ENCODE assay signal across 22 cellular contexts in genomic region chr7:110432061-110432553, GRCh38.
DNase-seq lines count a peak whose midpoint lies in the region; ATAC-seq, FAIRE-seq and TF ChIP-seq lines count a peak whose summit lies in the region.
"Had no signal": no experiment of that assay in that cellular context is flagged by ENCODE, and none has a peak within 500 bp of the region (broad histone marks: within the 10 kb centered on the region; RNA-seq: fewer than 3 reads in every experiment).

No MANE protein-coding gene starts in this region.

- H3K4me2 ChIP-seq in mammary epithelial cell (ENCODE audit: insufficient read depth, low read depth, low read length) (no peak overlapping the region), A549 (no peak overlapping the region)
- H3K4me2 ChIP-seq: BLaER1 had no signal

- no peaks in the 10 kb centered on the region for H3K36me3 ChIP-seq in mammary epithelial cell (ENCODE audit: insufficient read depth, low read length)
- no peaks in the 10 kb centered on the region for H3K36me3 ChIP-seq in breast epithelium
- no peaks in the 10 kb centered on the region for H3K36me3 ChIP-seq in bronchial epithelial cell (ENCODE audit: control insufficient read depth, insufficient read depth, low read length)
- H3K36me3 ChIP-seq in kidney (ENCODE audit: control insufficient read depth in 1 of 2, insufficient read depth in 2 of 2, low read length in 2 of 2), result no peaks in the 10 kb centered on the region
- H3K36me3 ChIP-seq: BLaER1, HAP-1 had no signal

- no peak for TF ChIP-seq EP300 in A549 (IDR thresholded peaks at IDR 0.05)

- no peak for FAIRE-seq in A549 (lab: Jason Lieb, UNC)
- FAIRE-seq in bronchial epithelial cell (lab: Jason Lieb, UNC), result no peak
- no peak for FAIRE-seq in kidney (lab: Jason Lieb, UNC)
- FAIRE-seq: G401.6, GM12892, H54 had no signal

- no peak for TF ChIP-seq POLR2A in breast epithelium (IDR thresholded peaks at IDR 0.05)
- TF ChIP-seq POLR2A in A549 (IDR thresholded peaks at IDR 0.05; ENCODE audit: low read length), result no peak

- H3K36me3 Mint-ChIP-seq in mesothelial cell of epicardium, result peaks cover 1% of the 10 kb centered on the region
- no peaks in the 10 kb centered on the region for H3K36me3 Mint-ChIP-seq in activated naive CD8-positive, alpha-beta T cell treated with anti-CD3 and anti-CD28 coated beads, Interleukin-2, amount 50 U/mL, for 24 hours (ENCODE audit: low read depth)
- H3K36me3 Mint-ChIP-seq: CD4-positive, CD25-positive, alpha-beta regulatory T cell; CD8-positive, alpha-beta T cell had no signal

- peaks cover 19% of the 10 kb centered on the region for H3K9me3 Mint-ChIP-seq in mesothelial cell of epicardium
- H3K9me3 Mint-ChIP-seq in activated naive CD8-positive, alpha-beta T cell treated with anti-CD3 and anti-CD28 coated beads, Interleukin-2, amount 50 U/mL, for 24 hours, result no peaks in the 10 kb centered on the region
- H3K9me3 Mint-ChIP-seq: CD8-positive, alpha-beta T cell had no signal

- H3K4me3 ChIP-seq in mammary epithelial cell (replicated peaks in 1 of 3; ENCODE audit: insufficient read depth in 1 of 3, low read depth in 2 of 3, low read length in 3 of 3) (no peak overlapping the region), breast epithelium (no peak overlapping the region), A549 (no peak overlapping the region), bronchial epithelial cell (ENCODE audit: low read depth, low read length) (no peak overlapping the region), kidney (ENCODE audit: low read length in 2 of 2) (no peak overlapping the region)
- H3K4me3 ChIP-seq: BLaER1, HAP-1 had no signal

- DNase-seq in mammary epithelial cell, result peak; percentile 1
- DNase-seq in breast epithelium (ENCODE audit: low spot score in 2 of 2), result no peak
- no peak for DNase-seq in A549 (ENCODE audit: low read depth in 1 of 2, low spot score in 1 of 2)
- DNase-seq in bronchial epithelial cell (ENCODE audit: low read depth), result peak; percentile 4
- peak; percentile 51 for DNase-seq in kidney
- no peak for DNase-seq in mesothelial cell of epicardium (ENCODE audit: low spot score in 2 of 2, unreplicated experiment in 2 of 2)
- DNase-seq in iPS-NIHi11 (ENCODE audit: low spot score), result no peak
- DNase-seq in activated naive CD8-positive, alpha-beta T cell treated with anti-CD3 and anti-CD28 coated beads, Interleukin-2, amount 50 U/mL, for 24 hours, result no peak
- DNase-seq: 8988T; Caco-2; CD4-positive, CD25-positive, alpha-beta regulatory T cell; CD8-positive, alpha-beta T cell; DMS153; DMS79 treated with DMSO at 0.1 percent for 48 hours; GOT3 had no signal

- POLR2A ChIA-PET in A549 (lab: Yijun Ruan, JAX), result no interaction called here

- BruUV-seq in mammary epithelial cell (replicated peaks; lab: Mats Ljungman, UMichigan), result no TSS peak

- no peak for ATAC-seq in A549
- ATAC-seq in activated naive CD8-positive, alpha-beta T cell treated with anti-CD3 and anti-CD28 coated beads, Interleukin-2, amount 50 U/mL, for 24 hours, result no peak
- ATAC-seq: CD8-positive, alpha-beta T cell had no signal

- H3K9me3 ChIP-seq in mammary epithelial cell (replicated peaks; ENCODE audit: insufficient read depth, low read length) (no peaks in the 10 kb centered on the region), breast epithelium (no peaks in the 10 kb centered on the region), A549 (no peaks in the 10 kb centered on the region), kidney (ENCODE audit: control insufficient read depth in 1 of 2, low read length in 2 of 2) (no peaks in the 10 kb centered on the region)
- H3K9me3 ChIP-seq: BLaER1, Caco-2, HAP-1 had no signal

- H3K27ac Mint-ChIP-seq in mesothelial cell of epicardium, result no peak overlapping the region
- no peak overlapping the region for H3K27ac Mint-ChIP-seq in activated naive CD8-positive, alpha-beta T cell treated with anti-CD3 and anti-CD28 coated beads, Interleukin-2, amount 50 U/mL, for 24 hours
- H3K27ac Mint-ChIP-seq: B cell; CD4-positive, CD25-positive, alpha-beta regulatory T cell; CD8-positive, alpha-beta T cell had no signal

- H3K9ac ChIP-seq in mammary epithelial cell (ENCODE audit: insufficient read depth, low read length) (no peak overlapping the region), kidney (ENCODE audit: low read length in 2 of 2) (no peak overlapping the region)
- H3K9ac ChIP-seq: BLaER1 had no signal

- H3K4me3 Mint-ChIP-seq in mesothelial cell of epicardium, result no peak overlapping the region
- H3K4me3 Mint-ChIP-seq in activated naive CD8-positive, alpha-beta T cell treated with anti-CD3 and anti-CD28 coated beads, Interleukin-2, amount 50 U/mL, for 24 hours, result no peak overlapping the region
- H3K4me3 Mint-ChIP-seq: B cell; CD8-positive, alpha-beta T cell had no signal

- H3K27ac ChIP-seq in mammary epithelial cell (ENCODE audit: insufficient read depth, low read depth, low read length) (no peak overlapping the region), breast epithelium (no peak overlapping the region), A549 (no peak overlapping the region), kidney (ENCODE audit: low read depth in 2 of 2, low read length in 2 of 2) (no peak overlapping the region)
- H3K27ac ChIP-seq: BLaER1, C4-2B had no signal

- TF ChIP-seq CTCF in mammary epithelial cell (conservative IDR thresholded peaks at IDR 0.05 in 1 of 2, IDR thresholded peaks at IDR 0.05 in 1 of 2; ENCODE audit: extremely low read depth in 1 of 2, insufficient read depth in 1 of 2, low read depth in 1 of 2, low read length in 2 of 2), result no peak
- no peak for TF ChIP-seq CTCF in breast epithelium (IDR thresholded peaks at IDR 0.05)
- TF ChIP-seq CTCF in A549 (IDR thresholded peaks at IDR 0.05), result no peak
- TF ChIP-seq CTCF in bronchial epithelial cell (IDR thresholded peaks at IDR 0.05; ENCODE audit: insufficient read depth, low read length, severe bottlenecking), result no peak
- TF ChIP-seq CTCF in kidney (IDR thresholded peaks at IDR 0.05; ENCODE audit: borderline replicate concordance, extremely low read depth, insufficient read depth), result no peak
- no peak for TF ChIP-seq CTCF in mesothelial cell of epicardium (IDR thresholded peaks at IDR 0.05; ENCODE audit: unreplicated experiment)

- CTCF ChIA-PET in mammary epithelial cell (lab: Charles Lee; ENCODE audit: low non-redundant PET), result no interaction called here
- CTCF ChIA-PET in A549 (lab: Yijun Ruan, JAX), result interaction anchor here (1.2 kb wide), 1 partner anchor 16 kb away, joined by 3 read pairs; no protein-coding TSS in a partner anchor

- 88% methylated on average over 8 of the region's 8 CpGs for WGBS in mammary epithelial cell (ENCODE audit: low coverage, missing lambda C conversion rate)
- WGBS in A549 (ENCODE audit: missing lambda C conversion rate), result 90% methylated on average over 8 of the region's 8 CpGs

- H3K4me1 ChIP-seq in mammary epithelial cell (ENCODE audit: insufficient read depth, low read length) (no peaks in the 10 kb centered on the region), breast epithelium (no peaks in the 10 kb centered on the region), A549 (no peaks in the 10 kb centered on the region), kidney (ENCODE audit: control insufficient read depth in 1 of 2, insufficient read depth in 1 of 2, low read depth in 1 of 2, low read length in 2 of 2) (no peaks in the 10 kb centered on the region)
- H3K4me1 ChIP-seq: BLaER1, Caco-2, HAP-1 had no signal

- H3K79me2 ChIP-seq in mammary epithelial cell (ENCODE audit: insufficient read depth, low read length), result no peaks in the 10 kb centered on the region

- no peaks in the 10 kb centered on the region for H4K20me1 ChIP-seq in mammary epithelial cell (ENCODE audit: insufficient read depth, low read length)
- H4K20me1 ChIP-seq: BLaER1 had no signal

- H3K27me3 ChIP-seq in mammary epithelial cell (ENCODE audit: insufficient read depth, low read length) (no peaks in the 10 kb centered on the region), breast epithelium (no peaks in the 10 kb centered on the region), bronchial epithelial cell (ENCODE audit: control insufficient read depth, insufficient read depth, low read length) (no peaks in the 10 kb centered on the region)
- H3K27me3 ChIP-seq: BLaER1 had no signal

- TF ChIP-seq RAD21 in A549 (conservative IDR thresholded peaks at IDR 0.05 in 1 of 2, IDR thresholded peaks at IDR 0.05 in 1 of 2), result no peak

- H3K27me3 Mint-ChIP-seq in mesothelial cell of epicardium (ENCODE audit: low read depth), result no peaks in the 10 kb centered on the region
- peaks cover 1% of the 10 kb centered on the region for H3K27me3 Mint-ChIP-seq in activated naive CD8-positive, alpha-beta T cell treated with anti-CD3 and anti-CD28 coated beads, Interleukin-2, amount 50 U/mL, for 24 hours
- H3K27me3 Mint-ChIP-seq: B cell; CD4-positive, CD25-positive, alpha-beta regulatory T cell had no signal

- in situ Hi-C loops in mammary epithelial cell (cut with MboI; ENCODE audit: low sequenced_read_pairs in 2 of 2), result loop anchor here (25.0 kb wide), 2 partner anchors 345 to 595 kb away; no protein-coding TSS in a partner anchor

- intact Hi-C loops in mammary epithelial cell (cut with micrococcal nuclease) (no loop called here), breast epithelium (cut with DNase I; ENCODE audit: low total_unique reads) (no loop called here), kidney (cut with DNase I) (no loop called here)

- no peaks in the 10 kb centered on the region for H3K4me1 Mint-ChIP-seq in mesothelial cell of epicardium
- H3K4me1 Mint-ChIP-seq in activated naive CD8-positive, alpha-beta T cell treated with anti-CD3 and anti-CD28 coated beads, Interleukin-2, amount 50 U/mL, for 24 hours, result no peaks in the 10 kb centered on the region
- H3K4me1 Mint-ChIP-seq: B cell; CD4-positive, CD25-positive, alpha-beta regulatory T cell had no signal

- dilution Hi-C loops in mammary epithelial cell (cut with HindIII; ENCODE audit: low sequenced_read_pairs), result no loop called here

- H2AFZ ChIP-seq in mammary epithelial cell (ENCODE audit: low read depth, low read length), result no peak overlapping the region

TF ChIP-seq in A549, 52 proteins besides CTCF, POLR2A, EP300 and RAD21 (continues in another document):
- TF ChIP-seq HOXB5 (CRISPR knock-in tag; IDR thresholded peaks at IDR 0.05), result no peak
- peak; percentile 26 for TF ChIP-seq ZC3H11A (IDR thresholded peaks at IDR 0.05)

Comparison
In these comparisons a context has a peak if more than half of its experiments do, and no peak if none do; other contexts are left out.
1. DNase-seq: peak in mammary epithelial cell (single experiment), bronchial epithelial cell (single experiment) and kidney (single experiment); none in breast epithelium (0 of 2), A549 (0 of 2), mesothelial cell of epicardium (0 of 2), iPS-NIHi11 (single experiment) and activated naive CD8-positive, alpha-beta T cell treated with anti-CD3 and anti-CD28 coated beads, Interleukin-2, amount 50 U/mL, for 24 hours (single experiment).